26 cellular contexts compared by ENCODE assay signal in the genomic region with DNA sequence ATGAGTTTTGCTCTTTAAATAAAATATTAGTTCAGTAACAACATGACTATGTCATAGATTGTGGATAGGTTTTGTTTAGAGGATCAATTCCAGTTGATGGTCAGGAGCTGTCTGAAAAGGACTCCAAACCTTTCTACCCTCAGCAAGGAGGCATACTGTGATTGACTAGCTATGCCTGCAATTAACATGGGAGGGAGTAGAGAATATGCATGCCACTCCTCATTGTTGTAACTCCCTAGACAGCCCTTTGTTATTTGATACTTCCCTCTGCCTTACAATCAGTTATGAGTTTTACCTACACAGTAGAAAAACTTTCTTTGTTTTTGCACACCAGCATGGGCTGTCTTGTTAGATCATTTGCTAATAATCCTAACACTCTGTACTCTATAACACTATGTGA.
"Had no signal": no experiment of that assay in that cellular context is flagged by ENCODE, and none has a peak within 500 bp of the region (broad histone marks: within the 10 kb centered on the region; RNA-seq: fewer than 3 reads in every experiment).

No MANE protein-coding gene starts in this region.

- H3K27me3 Mint-ChIP-seq: naive B cell; natural killer cell treated with Interleukin-12 subunit alpha and Interleukin-12 subunit beta and Interleukin-15 and Interleukin-18, amount 100 ng/mL, for 72 hours; progenitor cell of endocrine pancreas; stimulated activated memory B cell treated with anti-CD40 and anti-IgM and Interleukin-4, amounts not matched to agents 10 μg/mL and 1 μg/mL and 100 μg/mL, for 72 hours; stimulated activated naive CD8-positive, alpha-beta T cell treated with anti-CD3 and anti-CD28 coated beads, Interleukin-15, amount 100 ng/mL, for 72 hours; type B pancreatic cell had no signal

- H3K27ac Mint-ChIP-seq: mesothelial cell of epicardium; naive B cell; natural killer cell treated with Interleukin-12 subunit alpha and Interleukin-12 subunit beta and Interleukin-15 and Interleukin-18, amount 100 ng/mL, for 72 hours; progenitor cell of endocrine pancreas; stimulated activated memory B cell treated with anti-CD40 and anti-IgM and Interleukin-4, amounts not matched to agents 10 μg/mL and 1 μg/mL and 100 μg/mL, for 72 hours; stimulated activated naive CD8-positive, alpha-beta T cell treated with anti-CD3 and anti-CD28 coated beads, Interleukin-15, amount 100 ng/mL, for 72 hours; type B pancreatic cell had no signal

- DNase-seq: hippocampal formation; kidney glomerular epithelial cell; left cardiac atrium; left lung; lower lobe of right lung; mammary epithelial cell; mesenchymal stem cell; naive B cell; ovary; right lobe of liver; stimulated activated CD4-positive, alpha-beta T cell treated with anti-CD3 and anti-CD28 coated beads, Interleukin-1b, Interleukin-23, amount 100 ng/mL, for 48 hours; stimulated activated CD4-positive, alpha-beta T cell treated with anti-CD3 and anti-CD28 coated beads, Interleukin-2, amount 100 ng/mL, for 48 hours; stimulated activated CD4-positive, alpha-beta T cell treated with anti-CD3 and anti-CD28 coated beads, Interleukin-4, amount 100 ng/mL, for 4 hours; stimulated activated CD8-positive, alpha-beta memory T cell treated with anti-CD3 and anti-CD28 coated beads, Interleukin-4, amount 100 ng/mL, for 48 hours; stimulated activated naive CD4-positive, alpha-beta T cell treated with Interleukin-2 at 50 U/mL for 16 hours; stimulated activated naive CD8-positive, alpha-beta T cell treated with anti-CD3 and anti-CD28 coated beads, Interleukin-15, amount 100 ng/mL, for 72 hours; substantia nigra; uterus had no signal

- H3K4me2 ChIP-seq: smooth muscle cell had no signal

- H3K4me3 ChIP-seq: left lung, lower lobe of right lung, ovary, right atrium auricular region, right lobe of liver, smooth muscle cell, tibial nerve, uterus had no signal

- H3K27ac ChIP-seq: left lung, lower lobe of right lung, ovary, right atrium auricular region, right lobe of liver, tibial nerve, uterus had no signal

- H3K9me3 Mint-ChIP-seq: mesothelial cell of epicardium had no signal

- H3K4me1 ChIP-seq: left lung, lower lobe of right lung, right atrium auricular region, right lobe of liver, tibial nerve, uterus had no signal

- H3K36me3 Mint-ChIP-seq: mesothelial cell of epicardium; naive B cell; natural killer cell treated with Interleukin-12 subunit alpha and Interleukin-12 subunit beta and Interleukin-15 and Interleukin-18, amount 100 ng/mL, for 72 hours; stimulated activated memory B cell treated with anti-CD40 and anti-IgM and Interleukin-4, amounts not matched to agents 10 μg/mL and 1 μg/mL and 100 μg/mL, for 72 hours; type B pancreatic cell had no signal

- H3K27me3 ChIP-seq: left lung, ovary, right atrium auricular region, right lobe of liver, tibial nerve, uterus had no signal

- H3K4me3 Mint-ChIP-seq: mesothelial cell of epicardium; naive B cell; natural killer cell treated with Interleukin-12 subunit alpha and Interleukin-12 subunit beta and Interleukin-15 and Interleukin-18, amount 100 ng/mL, for 72 hours; stimulated activated memory B cell treated with anti-CD40 and anti-IgM and Interleukin-4, amounts not matched to agents 10 μg/mL and 1 μg/mL and 100 μg/mL, for 72 hours; stimulated activated naive CD8-positive, alpha-beta T cell treated with anti-CD3 and anti-CD28 coated beads, Interleukin-15, amount 100 ng/mL, for 72 hours; type B pancreatic cell had no signal

- H3K4me1 Mint-ChIP-seq: naive B cell; stimulated activated memory B cell treated with anti-CD40 and anti-IgM and Interleukin-4, amounts not matched to agents 10 μg/mL and 1 μg/mL and 100 μg/mL, for 72 hours; stimulated activated naive CD8-positive, alpha-beta T cell treated with anti-CD3 and anti-CD28 coated beads, Interleukin-15, amount 100 ng/mL, for 72 hours had no signal

- H3K36me3 ChIP-seq: left lung, lower lobe of right lung, ovary, right atrium auricular region, right lobe of liver, tibial nerve, uterus had no signal

- ATAC-seq: left cardiac atrium; left lung; lower lobe of right lung; natural killer cell treated with Interleukin-12 subunit alpha and Interleukin-12 subunit beta and Interleukin-15 and Interleukin-18, amount 100 ng/mL, for 72 hours; right lobe of liver; stimulated activated memory B cell treated with anti-CD40 and anti-IgM and Interleukin-4, amounts not matched to agents 10 μg/mL and 1 μg/mL and 100 μg/mL, for 72 hours; stimulated activated naive CD8-positive, alpha-beta T cell treated with anti-CD3 and anti-CD28 coated beads, Interleukin-15, amount 100 ng/mL, for 72 hours had no signal
